In genomic region chr20:62856931-62857619, GRCh38 we compare ENCODE assay signal across 25 cellular contexts. TPM values are rescaled to one million over a fixed set of nuclear protein-coding genes. Genes with fewer than 3 reads are reported as not detected.
DNase-seq lines count a peak whose midpoint lies in the region; ATAC-seq and TF ChIP-seq lines count a peak whose summit lies in the region.
"Had no signal": no experiment of that assay in that cellular context is flagged by ENCODE, and none has a peak within 500 bp of the region (broad histone marks: within the 10 kb centered on the region; RNA-seq: fewer than 3 reads in every experiment).

No MANE protein-coding gene starts in this region.

- H3K4me1 ChIP-seq in foreskin keratinocyte = peaks cover 16% of the 10 kb centered on the region
- peaks cover 0 to 19% (median 10%) of the 10 kb centered on the region in 4 donors for H3K4me1 ChIP-seq in tibial nerve

- 91 to 95% methylated on average over 25 of the region's 25 CpGs for WGBS in tibial nerve, 2 donors

- peaks cover 13% of the 10 kb centered on the region for H3K4me1 Mint-ChIP-seq in activated T-cell treated with anti-CD3 and anti-CD28 coated beads, Interleukin-2, amount 50 U/mL, for 72 hours (ENCODE audit: low read depth)
- H3K4me1 Mint-ChIP-seq in activated T-cell treated with anti-CD3 and anti-CD28 coated beads, Interleukin-2, amount 50 U/mL, for 4 hours (ENCODE audit: low read depth) = peaks cover 11% of the 10 kb centered on the region
- peaks cover 22% of the 10 kb centered on the region for H3K4me1 Mint-ChIP-seq in CD4-positive, alpha-beta T cell (ENCODE audit: low read depth)

- no peaks in the 10 kb centered on the region for H3K9me3 Mint-ChIP-seq in activated T-cell treated with anti-CD3 and anti-CD28 coated beads, Interleukin-2, amount 50 U/mL, for 72 hours
- no peaks in the 10 kb centered on the region for H3K9me3 Mint-ChIP-seq in activated T-cell treated with anti-CD3 and anti-CD28 coated beads, Interleukin-2, amount 50 U/mL, for 4 hours
- H3K9me3 Mint-ChIP-seq in CD4-positive, alpha-beta T cell = no peaks in the 10 kb centered on the region
- H3K9me3 Mint-ChIP-seq: activated T-helper 17 cell treated with anti-CD3 and anti-CD28 coated beads, Interleukin-2, amount 50 U/mL, for 72 hours; endodermal cell; immature natural killer cell; neural progenitor cell had no signal

- POLR2A ChIA-PET in RWPE1 (lab: Yijun Ruan, JAX; ENCODE audit: low non-redundant PET) = interaction anchor here (0.6 to 1.0 kb wide), 2 partner anchors 35 to 40 kb away, joined by 3 read pairs; partner anchors contain the start of gene COL9A3
- POLR2A ChIA-PET in CD4-positive, alpha-beta T cell (lab: Charles Lee) = no interaction called here

- no peak for ATAC-seq in activated T-cell treated with anti-CD3 and anti-CD28 coated beads, Interleukin-2, amount 50 U/mL, for 72 hours (replicated peaks in 1 of 2)
- ATAC-seq in activated T-cell treated with anti-CD3 and anti-CD28 coated beads, Interleukin-2, amount 50 U/mL, for 4 hours = no peak
- peak; percentile 84 for ATAC-seq in foreskin keratinocyte
- ATAC-seq in CD4-positive, alpha-beta T cell (ENCODE audit: poor library complexity) = no peak
- ATAC-seq: A549; activated CD8-positive, alpha-beta memory T cell treated with anti-CD3 and anti-CD28 coated beads, Interleukin-2, amount 10 ng/mL, durations not matched to agents 7 days and 5 days; activated T-helper 17 cell treated with anti-CD3 and anti-CD28 coated beads, Interleukin-2, amount 50 U/mL, for 72 hours; psoas muscle had no signal

- H3K27me3 ChIP-seq in foreskin keratinocyte (no peaks in the 10 kb centered on the region), tibial nerve (no peaks in the 10 kb centered on the region)
- no peaks in the 10 kb centered on the region for H3K27me3 ChIP-seq in CD4-positive, alpha-beta T cell (ENCODE audit: control insufficient read depth, insufficient read depth, low read length)

- CTCF ChIA-PET in RWPE1 (lab: Yijun Ruan, JAX) = interaction anchor here (0.6 to 1.0 kb wide), 6 partner anchors 31 to 1077 kb away, joined by 3 to 6 read pairs (median 4); no protein-coding TSS in a partner anchor
- CTCF ChIA-PET in CD4-positive, alpha-beta T cell (lab: Charles Lee) = no interaction called here

- TF ChIP-seq EP300 in tibial nerve (IDR thresholded peaks at IDR 0.05) = no peak

- no peak for DNase-seq in activated T-cell treated with anti-CD3 and anti-CD28 coated beads, Interleukin-2, amount 50 U/mL, for 72 hours
- no peak for DNase-seq in activated T-cell treated with anti-CD3 and anti-CD28 coated beads, Interleukin-2, amount 50 U/mL, for 4 hours
- DNase-seq in RWPE1 (ENCODE audit: low spot score) (peak; percentile 94), foreskin keratinocyte (peak; percentile 71 to 86), tibial nerve (ENCODE audit: low spot score in 2 of 2) (no peak)
- no peak for DNase-seq in CD4-positive, alpha-beta T cell
- DNase-seq in stimulated activated CD4-positive, alpha-beta T cell treated with anti-CD3 and anti-CD28 coated beads, Interleukin-2, amount 100 ng/mL, for 48 hours = no peak
- DNase-seq in stimulated activated naive CD4-positive, alpha-beta T cell (lab: John Stamatoyannopoulos, UW) = no peak
- DNase-seq: activated CD4-positive, alpha-beta T cell treated with anti-CD3 and anti-CD28 coated beads for 4 hours; activated CD8-positive, alpha-beta memory T cell treated with anti-CD3 and anti-CD28 coated beads, Interleukin-2, amount 10 ng/mL, durations not matched to agents 7 days and 5 days; endodermal cell; GDM1; immature natural killer cell; KBM-7; NCI-H2081; NCI-H510A treated with DMSO at 0.1 percent for 48 hours; psoas muscle; Right ventricle myocardium superior; spleen; SW 1271 had no signal

- peak overlapping the region; percentile 49 for H3K27ac Mint-ChIP-seq in activated T-cell treated with anti-CD3 and anti-CD28 coated beads, Interleukin-2, amount 50 U/mL, for 72 hours
- H3K27ac Mint-ChIP-seq in CD4-positive, alpha-beta T cell = no peak overlapping the region
- H3K27ac Mint-ChIP-seq: activated CD8-positive, alpha-beta memory T cell treated with anti-CD3 and anti-CD28 coated beads, Interleukin-2, amount 10 ng/mL, durations not matched to agents 7 days and 5 days; activated T-helper 17 cell treated with anti-CD3 and anti-CD28 coated beads, Interleukin-2, amount 50 U/mL, for 72 hours; endodermal cell; neural progenitor cell had no signal

- H3K9me3 ChIP-seq in CD4-positive, alpha-beta T cell (ENCODE audit: control insufficient read depth, low read length) = no peaks in the 10 kb centered on the region
- no peaks in the 10 kb centered on the region for H3K9me3 ChIP-seq in tibial nerve
- H3K9me3 ChIP-seq: A549, psoas muscle, spleen had no signal

- intact Hi-C loops in CD4-positive, alpha-beta T cell (cut with DNase I, micrococcal nuclease) = no loop called here

- no peak overlapping the region for H3K4me3 Mint-ChIP-seq in activated T-cell treated with anti-CD3 and anti-CD28 coated beads, Interleukin-2, amount 50 U/mL, for 72 hours
- H3K4me3 Mint-ChIP-seq in activated T-cell treated with anti-CD3 and anti-CD28 coated beads, Interleukin-2, amount 50 U/mL, for 4 hours = no peak overlapping the region
- H3K4me3 Mint-ChIP-seq in CD4-positive, alpha-beta T cell = no peak overlapping the region
- H3K4me3 Mint-ChIP-seq: activated CD8-positive, alpha-beta memory T cell treated with anti-CD3 and anti-CD28 coated beads, Interleukin-2, amount 10 ng/mL, durations not matched to agents 7 days and 5 days; activated T-helper 17 cell treated with anti-CD3 and anti-CD28 coated beads, Interleukin-2, amount 50 U/mL, for 72 hours; endodermal cell; immature natural killer cell; neural progenitor cell had no signal

- H3K36me3 Mint-ChIP-seq in activated T-cell treated with anti-CD3 and anti-CD28 coated beads, Interleukin-2, amount 50 U/mL, for 72 hours (ENCODE audit: insufficient read depth in 2 of 2) = no peaks in the 10 kb centered on the region
- H3K36me3 Mint-ChIP-seq in activated T-cell treated with anti-CD3 and anti-CD28 coated beads, Interleukin-2, amount 50 U/mL, for 4 hours (ENCODE audit: insufficient read depth) = peaks cover 24% of the 10 kb centered on the region
- peaks cover 42% of the 10 kb centered on the region for H3K36me3 Mint-ChIP-seq in CD4-positive, alpha-beta T cell (ENCODE audit: low read depth)

- no peak for TF ChIP-seq POLR2A in tibial nerve (IDR thresholded peaks at IDR 0.05)

- H3K27me3 Mint-ChIP-seq in activated T-cell treated with anti-CD3 and anti-CD28 coated beads, Interleukin-2, amount 50 U/mL, for 72 hours (ENCODE audit: low read depth) = no peaks in the 10 kb centered on the region
- no peaks in the 10 kb centered on the region for H3K27me3 Mint-ChIP-seq in activated T-cell treated with anti-CD3 and anti-CD28 coated beads, Interleukin-2, amount 50 U/mL, for 4 hours (ENCODE audit: low read depth)
- no peaks in the 10 kb centered on the region for H3K27me3 Mint-ChIP-seq in CD4-positive, alpha-beta T cell
- H3K27me3 Mint-ChIP-seq: activated T-helper 17 cell treated with anti-CD3 and anti-CD28 coated beads, Interleukin-2, amount 50 U/mL, for 72 hours; brain had no signal

- H3K27ac ChIP-seq in RWPE1 = peak overlapping the region; percentile 70
- peak overlapping the region; percentile 45 for H3K27ac ChIP-seq in foreskin keratinocyte
- no peak overlapping the region for H3K27ac ChIP-seq in CD4-positive, alpha-beta T cell (ENCODE audit: low read depth, low read length)
- H3K27ac ChIP-seq in tibial nerve = no peak overlapping the region
- H3K27ac ChIP-seq: A549, C4-2B, neural progenitor cell, psoas muscle, spleen had no signal

- no peak overlapping the region for H3K4me3 ChIP-seq in tibial nerve
- H3K4me3 ChIP-seq: A549, neural progenitor cell, psoas muscle, spleen had no signal

- peaks cover 0 to 58% (median 0%) of the 10 kb centered on the region in 3 donors for H3K36me3 ChIP-seq in tibial nerve
- H3K36me3 ChIP-seq: neural progenitor cell had no signal

- TF ChIP-seq CTCF in RWPE1 (conservative IDR thresholded peaks at IDR 0.05; ENCODE audit: low read depth) = no peak
- TF ChIP-seq CTCF in foreskin keratinocyte (conservative IDR thresholded peaks at IDR 0.05) = no peak
- no peak for TF ChIP-seq CTCF in CD4-positive, alpha-beta T cell (IDR thresholded peaks at IDR 0.05)
- TF ChIP-seq CTCF in tibial nerve (IDR thresholded peaks at IDR 0.05) = no peak

RNA-seq across cellular contexts. Expression of gene TCFL5, which starts 4.5 kb away (rescaled TPM):
- total RNA-seq in activated T-cell treated with anti-CD3 and anti-CD28 coated beads, Interleukin-2, amount 50 U/mL, for 72 hours = 1 to 10 TPM; 4.4 to 4.9 TPM
- 1 to 10 TPM; 4.4 to 4.9 (median 4.5) TPM for total RNA-seq in activated T-cell treated with anti-CD3 and anti-CD28 coated beads, Interleukin-2, amount 50 U/mL, for 4 hours
- 13.6 and 15.8 TPM in 2 replicates for total RNA-seq in foreskin keratinocyte
- 7.5 and 10.1 TPM in 2 replicates for polyA plus RNA-seq in foreskin keratinocyte
- 1 to 10 TPM; 5.9 to 6.3 TPM for total RNA-seq in CD4-positive, alpha-beta T cell
- 10 to 100 TPM in 3 of 4 donors, 1 to 10 TPM in 1; 9.8 to 25.1 (median 16.2) TPM for total RNA-seq in tibial nerve

RNA-seq across cellular contexts. Expression of gene COL9A3, which starts 40.2 kb away (rescaled TPM):
- total RNA-seq in activated T-cell treated with anti-CD3 and anti-CD28 coated beads, Interleukin-2, amount 50 U/mL, for 72 hours = under 1 TPM; 0.31 to 0.46 TPM
- total RNA-seq in activated T-cell treated with anti-CD3 and anti-CD28 coated beads, Interleukin-2, amount 50 U/mL, for 4 hours = under 1 TPM; 0.10 to 0.33 (median 0.21) TPM
- total RNA-seq in foreskin keratinocyte = 10.1 and 10.8 TPM in 2 replicates
- 13.9 and 14.4 TPM in 2 replicates for polyA plus RNA-seq in foreskin keratinocyte
- not detected for total RNA-seq in CD4-positive, alpha-beta T cell
- total RNA-seq in tibial nerve = 10 to 100 TPM; 51.3 to 81.2 (median 63.5) TPM
- total RNA-seq: activated T-helper 17 cell treated with anti-CD3 and anti-CD28 coated beads, Interleukin-2, amount 50 U/mL, for 72 hours had no signal

RNA-seq across cellular contexts. Expression of gene OGFR, which starts 52.4 kb away (rescaled TPM):
- total RNA-seq in activated T-cell treated with anti-CD3 and anti-CD28 coated beads, Interleukin-2, amount 50 U/mL, for 72 hours = 10 to 100 TPM; 42.9 to 44.9 TPM
- total RNA-seq in activated T-cell treated with anti-CD3 and anti-CD28 coated beads, Interleukin-2, amount 50 U/mL, for 4 hours = 10 to 100 TPM; 45.8 to 57.9 (median 53.9) TPM
- total RNA-seq in foreskin keratinocyte (45.2 and 46.3 TPM in 2 replicates), tibial nerve (100 to 1,000 TPM in 1 of 4 donors, 10 to 100 TPM in 3; 67.1 to 108 (median 80.8) TPM)
- 45.9 and 54.3 TPM in 2 replicates for polyA plus RNA-seq in foreskin keratinocyte
- 10 to 100 TPM; 54.5 to 56.0 TPM for total RNA-seq in CD4-positive, alpha-beta T cell

Comparison
In these comparisons a context has a peak if more than half of its experiments do, and no peak if none do; other contexts are left out.
1. DNase-seq: peak in RWPE1 (single experiment) and foreskin keratinocyte (2 of 2); none in activated T-cell treated with anti-CD3 and anti-CD28 coated beads, Interleukin-2, amount 50 U/mL, for 72 hours (0 of 2), activated T-cell treated with anti-CD3 and anti-CD28 coated beads, Interleukin-2, amount 50 U/mL, for 4 hours (single experiment), CD4-positive, alpha-beta T cell (0 of 10), tibial nerve (0 of 2), stimulated activated CD4-positive, alpha-beta T cell treated with anti-CD3 and anti-CD28 coated beads, Interleukin-2, amount 100 ng/mL, for 48 hours (0 of 2) and stimulated activated naive CD4-positive, alpha-beta T cell (0 of 6).
2. H3K27ac ChIP-seq: peak in RWPE1 (single experiment) and foreskin keratinocyte (single experiment); none in CD4-positive, alpha-beta T cell (single experiment) and tibial nerve (0 of 4).